Comparison of ENCODE assay signal across 8 cellular contexts in the genomic region with DNA sequence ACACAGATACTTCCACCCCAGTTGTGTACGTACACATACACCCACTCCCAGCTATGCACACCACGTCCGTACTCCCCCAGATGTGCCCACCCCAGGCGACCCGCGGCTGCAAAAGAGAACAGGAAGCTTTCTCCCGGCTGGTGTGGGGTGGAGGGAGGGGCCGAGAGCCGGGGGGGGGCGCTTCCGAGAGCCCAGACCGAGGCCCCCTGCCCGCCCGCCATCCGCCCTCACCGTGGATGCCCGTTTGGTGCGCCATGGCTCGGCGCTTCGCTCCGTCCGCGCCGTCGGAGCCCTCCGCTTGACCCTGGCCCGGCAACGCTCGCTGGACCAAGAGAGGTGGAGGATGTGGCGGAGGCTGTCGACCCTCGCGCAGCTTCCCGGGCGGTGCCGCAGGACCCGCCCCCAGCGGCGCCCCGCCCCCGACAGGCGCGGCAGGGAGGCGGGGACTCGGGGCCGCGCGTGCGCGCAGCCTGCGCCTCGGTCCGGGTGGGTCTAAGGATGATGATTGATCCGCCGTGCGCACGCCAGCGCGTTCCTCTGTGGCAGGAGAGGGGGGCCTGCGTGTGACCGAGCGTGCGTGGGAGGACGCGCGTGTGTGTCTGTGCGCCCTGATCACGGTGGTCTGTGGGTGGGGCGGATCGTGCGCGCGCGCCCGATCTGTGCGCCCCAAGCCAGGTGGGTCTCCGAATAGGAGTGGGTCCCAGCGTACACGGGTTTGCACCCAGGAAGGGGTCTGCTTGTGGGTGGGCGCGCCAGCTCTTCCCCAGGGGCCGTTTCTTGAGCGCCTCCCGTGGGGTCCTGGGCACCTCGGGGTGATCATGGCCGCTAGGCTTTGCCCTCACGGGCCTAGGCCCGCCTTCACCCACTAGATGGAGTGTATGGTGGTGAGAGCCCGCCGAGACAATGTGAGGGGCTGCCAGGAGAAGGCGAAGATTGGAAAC. TPM values are rescaled to one million over a fixed set of nuclear protein-coding genes. Genes with fewer than 3 reads are reported as not detected.
A peak's percentile ranks its signal among the peaks of the same experiment; 100 is the strongest.
DNase-seq lines count a peak whose midpoint lies in the region; ATAC-seq and TF ChIP-seq lines count a peak whose summit lies in the region.

A gene (minus strand): TSS at position 398 of the 941 bp plus-strand sequence. CDS start 142 bp downstream, at position 256.

- peaks cover 52% of the 10 kb centered on the region for H3K4me1 Mint-ChIP-seq in nephron progenitor cell
- H3K4me1 Mint-ChIP-seq in stimulated activated naive CD8-positive, alpha-beta T cell treated with anti-CD3 and anti-CD28 coated beads, Interleukin-15, amount 100 ng/mL, for 72 hours: peaks cover 89% of the 10 kb centered on the region

- peak; percentile 71 for ATAC-seq in GM19455 (IDR thresholded peaks at IDR 0.05; ENCODE audit: unreplicated experiment)
- ATAC-seq in stimulated activated naive CD8-positive, alpha-beta T cell treated with anti-CD3 and anti-CD28 coated beads, Interleukin-15, amount 100 ng/mL, for 72 hours: peak; percentile 76

- H3K4me3 ChIP-seq in fibroblast of the aortic adventitia (ENCODE audit: low read depth, low read length): peak within 1 kb of the TSS; percentile 78

- DNase-seq in COLO829 (ENCODE audit: low spot score) (peak; percentile 96), HS-27A (ENCODE audit: low read depth) (peak; percentile 36), RPMI7951 (ENCODE audit: low read depth) (peak; percentile 80), fibroblast of the aortic adventitia (ENCODE audit: low read depth) (peak; percentile 74), nephron progenitor cell (peak; percentile 90)
- DNase-seq in activated T-helper 9 cell treated with anti-CD3 and anti-CD28 coated beads, Interleukin-2, amount 50 U/mL, for 16 hours (ENCODE audit: low read depth): peak; percentile 86
- peak; percentile 91 to 95 for DNase-seq in stimulated activated naive CD8-positive, alpha-beta T cell treated with anti-CD3 and anti-CD28 coated beads, Interleukin-15, amount 100 ng/mL, for 72 hours

- peak within 1 kb of the TSS; percentile 91 for H3K4me3 Mint-ChIP-seq in nephron progenitor cell
- H3K4me3 Mint-ChIP-seq in stimulated activated naive CD8-positive, alpha-beta T cell treated with anti-CD3 and anti-CD28 coated beads, Interleukin-15, amount 100 ng/mL, for 72 hours: peak within 1 kb of the TSS; percentile 96 to 98

- peak within 1 kb of the TSS; percentile 61 for H3K27ac Mint-ChIP-seq in nephron progenitor cell
- H3K27ac Mint-ChIP-seq in stimulated activated naive CD8-positive, alpha-beta T cell treated with anti-CD3 and anti-CD28 coated beads, Interleukin-15, amount 100 ng/mL, for 72 hours: peak within 1 kb of the TSS; percentile 100

- peaks cover 7% of the 10 kb centered on the region for H3K9me3 Mint-ChIP-seq in nephron progenitor cell
- peaks cover 0 to 6% of the 10 kb centered on the region in 2 donors for H3K9me3 Mint-ChIP-seq in stimulated activated naive CD8-positive, alpha-beta T cell treated with anti-CD3 and anti-CD28 coated beads, Interleukin-15, amount 100 ng/mL, for 72 hours

- H3K27me3 Mint-ChIP-seq in nephron progenitor cell (ENCODE audit: low read depth, poor library complexity): peaks cover 19% of the 10 kb centered on the region
- H3K27me3 Mint-ChIP-seq in stimulated activated naive CD8-positive, alpha-beta T cell treated with anti-CD3 and anti-CD28 coated beads, Interleukin-15, amount 100 ng/mL, for 72 hours: no peaks in the 10 kb centered on the region

- peaks cover 7% of the 10 kb centered on the region for H3K36me3 Mint-ChIP-seq in nephron progenitor cell (ENCODE audit: low read depth)

- TF ChIP-seq CTCF in fibroblast of the aortic adventitia (IDR thresholded peaks at IDR 0.05; ENCODE audit: insufficient read depth, low read length) (peak; percentile 56), nephron progenitor cell (IDR thresholded peaks at IDR 0.05) (no peak)

RNA-seq across cellular contexts. Expression of the gene that starts here (rescaled TPM):
- total RNA-seq in RPMI7951 (2014; rRNA removed; shearing (Covaris generic)): 131 and 170 TPM in 2 replicates
- 97.5 and 109 TPM in 2 replicates for total RNA-seq in fibroblast of the aortic adventitia (ENCODE audit: low replicate concordance)

Comparison
In these comparisons a context has a peak if more than half of its experiments do, and no peak if none do; other contexts are left out.
1. Peak in every context shown above with its lines: DNase-seq, ATAC-seq and H3K4me3 ChIP-seq.
2. DNase-seq: peak in every context shown above with its lines; median percentile 96 in COLO829; 93 in stimulated activated naive CD8-positive, alpha-beta T cell treated with anti-CD3 and anti-CD28 coated beads, Interleukin-15, amount 100 ng/mL, for 72 hours; 90 in nephron progenitor cell; 86 in activated T-helper 9 cell treated with anti-CD3 and anti-CD28 coated beads, Interleukin-2, amount 50 U/mL, for 16 hours; 80 in RPMI7951; 74 in fibroblast of the aortic adventitia; 36 in HS-27A.